ENCODE assay signal across 1 cellular context in the genomic region with DNA sequence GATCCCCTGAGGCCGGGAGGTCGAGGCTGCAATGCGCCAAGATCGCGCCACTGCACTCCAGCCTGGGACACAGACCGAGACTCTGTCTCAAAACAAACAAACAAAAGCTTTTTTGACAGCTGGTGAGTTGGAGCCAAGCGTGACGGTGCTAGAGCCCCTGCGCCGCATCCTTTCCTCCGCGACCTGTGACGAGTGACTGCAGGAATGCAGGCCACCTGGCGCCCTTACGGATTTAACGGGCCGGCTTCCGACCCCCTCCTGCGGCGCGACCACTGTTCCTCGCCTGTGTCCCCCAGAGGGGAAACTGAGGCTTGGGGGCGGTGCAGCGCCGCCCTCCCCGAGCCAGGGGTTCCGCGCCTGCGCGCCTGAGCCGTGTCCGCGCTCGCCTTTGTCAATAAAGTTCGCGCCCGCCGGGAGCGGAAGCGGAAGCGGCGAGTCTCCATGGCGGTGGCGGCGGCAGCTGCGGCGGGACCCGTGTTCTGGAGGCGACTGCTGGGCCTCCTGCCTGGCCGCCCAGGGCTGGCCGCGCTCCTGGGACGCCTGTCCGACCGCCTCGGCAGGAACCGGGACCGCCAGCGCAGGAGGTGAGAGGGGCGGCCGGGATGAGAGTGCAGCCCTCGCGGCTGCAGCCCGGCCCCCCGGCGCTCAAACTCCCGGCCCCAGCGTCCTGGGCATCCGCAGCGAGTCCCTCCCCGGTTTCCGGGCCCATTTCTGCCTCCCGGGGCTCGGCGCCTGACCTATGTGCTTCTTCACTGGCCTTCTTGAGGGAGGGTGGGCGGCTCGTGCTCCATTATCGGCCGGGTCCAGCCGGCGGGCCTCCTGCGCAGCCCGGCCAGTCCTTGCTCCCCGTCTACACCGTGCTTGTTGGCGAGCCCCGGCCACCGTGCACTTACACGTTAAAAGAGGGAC.
TF ChIP-seq lines count a peak whose summit lies in the region.

A gene with protein sequence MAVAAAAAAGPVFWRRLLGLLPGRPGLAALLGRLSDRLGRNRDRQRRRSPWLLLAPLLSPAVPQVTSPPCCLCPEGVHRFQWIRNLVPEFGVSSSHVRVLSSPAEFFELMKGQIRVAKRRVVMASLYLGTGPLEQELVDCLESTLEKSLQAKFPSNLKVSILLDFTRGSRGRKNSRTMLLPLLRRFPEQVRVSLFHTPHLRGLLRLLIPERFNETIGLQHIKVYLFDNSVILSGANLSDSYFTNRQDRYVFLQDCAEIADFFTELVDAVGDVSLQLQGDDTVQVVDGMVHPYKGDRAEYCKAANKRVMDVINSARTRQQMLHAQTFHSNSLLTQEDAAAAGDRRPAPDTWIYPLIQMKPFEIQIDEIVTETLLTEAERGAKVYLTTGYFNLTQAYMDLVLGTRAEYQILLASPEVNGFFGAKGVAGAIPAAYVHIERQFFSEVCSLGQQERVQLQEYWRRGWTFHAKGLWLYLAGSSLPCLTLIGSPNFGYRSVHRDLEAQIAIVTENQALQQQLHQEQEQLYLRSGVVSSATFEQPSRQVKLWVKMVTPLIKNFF (plus strand): TSS at position 425 of the 909 bp plus-strand sequence. CDS start 17 bp downstream, at position 442.

TF ChIP-seq in HepG2, 621 proteins besides CTCF, POLR2A, EP300 and RAD21 (continued from another document and continues in another):
- TF ChIP-seq ZKSCAN5 (CRISPR knock-in tag; IDR thresholded peaks at IDR 0.05) (no peak), NAIF1 (CRISPR knock-in tag; IDR thresholded peaks at IDR 0.05; ENCODE audit: borderline replicate concordance) (0 out of 2 replicates have a peak, but pooled peaks have one; percentile 67), ZFAT (CRISPR knock-in tag; conservative IDR thresholded peaks at IDR 0.05) (peak; percentile 60; the same call in 1 of the 2 replicates), ZFP62 (CRISPR knock-in tag; IDR thresholded peaks at IDR 0.05) (no peak), SCMH1 (CRISPR knock-in tag; IDR thresholded peaks at IDR 0.05; ENCODE audit: borderline replicate concordance) (no peak), ELF1 (CRISPR knock-in tag; IDR thresholded peaks at IDR 0.05) (peak; percentile 97), YY1 (IDR thresholded peaks at IDR 0.05; ENCODE audit: insufficient read depth, insufficient replicate concordance, low read depth, low read length) (peak; percentile 94), TBX3 (IDR thresholded peaks at IDR 0.05; ENCODE audit: borderline replicate concordance) (0 out of 2 replicates have a peak, but pooled peaks have one; percentile 15), PHB2 (IDR thresholded peaks at IDR 0.05; ENCODE audit: partially characterized antibody) (no peak), ZNF747 (CRISPR knock-in tag; IDR thresholded peaks at IDR 0.05; ENCODE audit: borderline replicate concordance) (peak; percentile 97), ZNF160 (CRISPR knock-in tag; IDR thresholded peaks at IDR 0.05) (no peak), ZNF570 (CRISPR knock-in tag; IDR thresholded peaks at IDR 0.05; ENCODE audit: borderline replicate concordance) (no peak), ZNF674 (CRISPR knock-in tag; IDR thresholded peaks at IDR 0.05; ENCODE audit: low read depth) (peak; percentile 77; the same call in 1 of the 2 replicates), NFATC3 (CRISPR knock-in tag; IDR thresholded peaks at IDR 0.05) (peak; percentile 85), NFYB (CRISPR knock-in tag; IDR thresholded peaks at IDR 0.05) (peak; percentile 41), KLF9 (CRISPR knock-in tag; IDR thresholded peaks at IDR 0.05; ENCODE audit: low read depth) (peak; percentile 87; the same call in 1 of the 2 replicates), GATAD1 (CRISPR knock-in tag; IDR thresholded peaks at IDR 0.05) (peak; percentile 98), ZNF709 (CRISPR knock-in tag; IDR thresholded peaks at IDR 0.05) (peak; percentile 97), DMAP1 (CRISPR knock-in tag; IDR thresholded peaks at IDR 0.05) (peak; percentile 76; the same call in 1 of the 2 replicates), ZNF24 (IDR thresholded peaks at IDR 0.05) (no peak), ZNF30 (CRISPR knock-in tag; IDR thresholded peaks at IDR 0.05) (peak; percentile 34; the same call in 1 of the 2 replicates), ARID2 (CRISPR knock-in tag; IDR thresholded peaks at IDR 0.05; ENCODE audit: borderline replicate concordance) (no peak), FOXC1 (CRISPR knock-in tag; IDR thresholded peaks at IDR 0.05; ENCODE audit: borderline replicate concordance) (peak; percentile 94), ZNF496 (CRISPR knock-in tag; IDR thresholded peaks at IDR 0.05; ENCODE audit: insufficient replicate concordance) (no peak), ZNF558 (CRISPR knock-in tag; IDR thresholded peaks at IDR 0.05; ENCODE audit: borderline replicate concordance) (peak; percentile 89; the same call in 1 of the 2 replicates), DNMT3B (CRISPR knock-in tag; conservative IDR thresholded peaks at IDR 0.05) (peak; percentile 46; the same call in 1 of the 2 replicates)
- TF ChIP-seq, protein P1, sequence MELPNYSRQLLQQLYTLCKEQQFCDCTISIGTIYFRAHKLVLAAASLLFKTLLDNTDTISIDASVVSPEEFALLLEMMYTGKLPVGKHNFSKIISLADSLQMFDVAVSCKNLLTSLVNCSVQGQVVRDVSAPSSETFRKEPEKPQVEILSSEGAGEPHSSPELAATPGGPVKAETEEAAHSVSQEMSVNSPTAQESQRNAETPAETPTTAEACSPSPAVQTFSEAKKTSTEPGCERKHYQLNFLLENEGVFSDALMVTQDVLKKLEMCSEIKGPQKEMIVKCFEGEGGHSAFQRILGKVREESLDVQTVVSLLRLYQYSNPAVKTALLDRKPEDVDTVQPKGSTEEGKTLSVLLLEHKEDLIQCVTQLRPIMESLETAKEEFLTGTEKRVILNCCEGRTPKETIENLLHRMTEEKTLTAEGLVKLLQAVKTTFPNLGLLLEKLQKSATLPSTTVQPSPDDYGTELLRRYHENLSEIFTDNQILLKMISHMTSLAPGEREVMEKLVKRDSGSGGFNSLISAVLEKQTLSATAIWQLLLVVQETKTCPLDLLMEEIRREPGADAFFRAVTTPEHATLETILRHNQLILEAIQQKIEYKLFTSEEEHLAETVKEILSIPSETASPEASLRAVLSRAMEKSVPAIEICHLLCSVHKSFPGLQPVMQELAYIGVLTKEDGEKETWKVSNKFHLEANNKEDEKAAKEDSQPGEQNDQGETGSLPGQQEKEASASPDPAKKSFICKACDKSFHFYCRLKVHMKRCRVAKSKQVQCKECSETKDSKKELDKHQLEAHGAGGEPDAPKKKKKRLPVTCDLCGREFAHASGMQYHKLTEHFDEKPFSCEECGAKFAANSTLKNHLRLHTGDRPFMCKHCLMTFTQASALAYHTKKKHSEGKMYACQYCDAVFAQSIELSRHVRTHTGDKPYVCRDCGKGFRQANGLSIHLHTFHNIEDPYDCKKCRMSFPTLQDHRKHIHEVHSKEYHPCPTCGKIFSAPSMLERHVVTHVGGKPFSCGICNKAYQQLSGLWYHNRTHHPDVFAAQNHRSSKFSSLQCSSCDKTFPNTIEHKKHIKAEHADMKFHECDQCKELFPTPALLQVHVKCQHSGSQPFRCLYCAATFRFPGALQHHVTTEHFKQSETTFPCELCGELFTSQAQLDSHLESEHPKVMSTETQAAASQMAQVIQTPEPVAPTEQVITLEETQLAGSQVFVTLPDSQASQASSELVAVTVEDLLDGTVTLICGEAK (IDR thresholded peaks at IDR 0.05) = peak; percentile 100
- TF ChIP-seq, protein P1 (CRISPR knock-in tag; IDR thresholded peaks at IDR 0.05) = peak; percentile 100
- TF ChIP-seq, protein P2, sequence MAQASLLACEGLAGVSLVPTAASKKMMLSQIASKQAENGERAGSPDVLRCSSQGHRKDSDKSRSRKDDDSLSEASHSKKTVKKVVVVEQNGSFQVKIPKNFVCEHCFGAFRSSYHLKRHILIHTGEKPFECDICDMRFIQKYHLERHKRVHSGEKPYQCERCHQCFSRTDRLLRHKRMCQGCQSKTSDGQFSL (CRISPR knock-in tag; IDR thresholded peaks at IDR 0.05) = no peak
- TF ChIP-seq, protein P3, sequence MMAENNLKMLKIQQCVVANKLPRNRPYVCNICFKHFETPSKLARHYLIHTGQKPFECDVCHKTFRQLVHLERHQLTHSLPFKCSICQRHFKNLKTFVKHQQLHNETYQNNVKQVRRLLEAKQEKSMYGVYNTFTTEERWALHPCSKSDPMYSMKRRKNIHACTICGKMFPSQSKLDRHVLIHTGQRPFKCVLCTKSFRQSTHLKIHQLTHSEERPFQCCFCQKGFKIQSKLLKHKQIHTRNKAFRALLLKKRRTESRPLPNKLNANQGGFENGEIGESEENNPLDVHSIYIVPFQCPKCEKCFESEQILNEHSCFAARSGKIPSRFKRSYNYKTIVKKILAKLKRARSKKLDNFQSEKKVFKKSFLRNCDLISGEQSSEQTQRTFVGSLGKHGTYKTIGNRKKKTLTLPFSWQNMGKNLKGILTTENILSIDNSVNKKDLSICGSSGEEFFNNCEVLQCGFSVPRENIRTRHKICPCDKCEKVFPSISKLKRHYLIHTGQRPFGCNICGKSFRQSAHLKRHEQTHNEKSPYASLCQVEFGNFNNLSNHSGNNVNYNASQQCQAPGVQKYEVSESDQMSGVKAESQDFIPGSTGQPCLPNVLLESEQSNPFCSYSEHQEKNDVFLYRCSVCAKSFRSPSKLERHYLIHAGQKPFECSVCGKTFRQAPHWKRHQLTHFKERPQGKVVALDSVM (CRISPR knock-in tag; IDR thresholded peaks at IDR 0.05) = peak; percentile 33; the same call in 1 of the 2 replicates
- TF ChIP-seq, protein P4, sequence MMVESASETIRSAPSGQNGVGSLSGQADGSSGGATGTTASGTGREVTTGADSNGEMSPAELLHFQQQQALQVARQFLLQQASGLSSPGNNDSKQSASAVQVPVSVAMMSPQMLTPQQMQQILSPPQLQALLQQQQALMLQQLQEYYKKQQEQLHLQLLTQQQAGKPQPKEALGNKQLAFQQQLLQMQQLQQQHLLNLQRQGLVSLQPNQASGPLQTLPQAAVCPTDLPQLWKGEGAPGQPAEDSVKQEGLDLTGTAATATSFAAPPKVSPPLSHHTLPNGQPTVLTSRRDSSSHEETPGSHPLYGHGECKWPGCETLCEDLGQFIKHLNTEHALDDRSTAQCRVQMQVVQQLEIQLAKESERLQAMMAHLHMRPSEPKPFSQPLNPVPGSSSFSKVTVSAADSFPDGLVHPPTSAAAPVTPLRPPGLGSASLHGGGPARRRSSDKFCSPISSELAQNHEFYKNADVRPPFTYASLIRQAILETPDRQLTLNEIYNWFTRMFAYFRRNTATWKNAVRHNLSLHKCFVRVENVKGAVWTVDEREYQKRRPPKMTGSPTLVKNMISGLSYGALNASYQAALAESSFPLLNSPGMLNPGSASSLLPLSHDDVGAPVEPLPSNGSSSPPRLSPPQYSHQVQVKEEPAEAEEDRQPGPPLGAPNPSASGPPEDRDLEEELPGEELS (CRISPR knock-in tag; IDR thresholded peaks at IDR 0.05) = peak; percentile 65; the same call in 1 of the 2 replicates
- TF ChIP-seq, protein P5, sequence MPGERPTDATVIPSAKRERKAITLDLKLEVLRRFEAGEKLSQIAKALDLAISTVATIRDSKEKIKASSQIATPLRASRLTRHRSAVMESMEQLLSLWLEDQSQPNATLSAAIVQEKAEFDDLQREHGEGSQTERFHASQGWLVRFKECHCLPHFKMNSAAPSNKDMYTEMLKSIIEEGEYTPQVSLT (CRISPR knock-in tag; IDR thresholded peaks at IDR 0.05; ENCODE audit: borderline replicate concordance, low read depth) = no peak
- TF ChIP-seq, protein P6, sequence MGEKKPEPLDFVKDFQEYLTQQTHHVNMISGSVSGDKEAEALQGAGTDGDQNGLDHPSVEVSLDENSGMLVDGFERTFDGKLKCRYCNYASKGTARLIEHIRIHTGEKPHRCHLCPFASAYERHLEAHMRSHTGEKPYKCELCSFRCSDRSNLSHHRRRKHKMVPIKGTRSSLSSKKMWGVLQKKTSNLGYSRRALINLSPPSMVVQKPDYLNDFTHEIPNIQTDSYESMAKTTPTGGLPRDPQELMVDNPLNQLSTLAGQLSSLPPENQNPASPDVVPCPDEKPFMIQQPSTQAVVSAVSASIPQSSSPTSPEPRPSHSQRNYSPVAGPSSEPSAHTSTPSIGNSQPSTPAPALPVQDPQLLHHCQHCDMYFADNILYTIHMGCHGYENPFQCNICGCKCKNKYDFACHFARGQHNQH (CRISPR knock-in tag; IDR thresholded peaks at IDR 0.05) = peak; percentile 92
- TF ChIP-seq, protein P7, sequence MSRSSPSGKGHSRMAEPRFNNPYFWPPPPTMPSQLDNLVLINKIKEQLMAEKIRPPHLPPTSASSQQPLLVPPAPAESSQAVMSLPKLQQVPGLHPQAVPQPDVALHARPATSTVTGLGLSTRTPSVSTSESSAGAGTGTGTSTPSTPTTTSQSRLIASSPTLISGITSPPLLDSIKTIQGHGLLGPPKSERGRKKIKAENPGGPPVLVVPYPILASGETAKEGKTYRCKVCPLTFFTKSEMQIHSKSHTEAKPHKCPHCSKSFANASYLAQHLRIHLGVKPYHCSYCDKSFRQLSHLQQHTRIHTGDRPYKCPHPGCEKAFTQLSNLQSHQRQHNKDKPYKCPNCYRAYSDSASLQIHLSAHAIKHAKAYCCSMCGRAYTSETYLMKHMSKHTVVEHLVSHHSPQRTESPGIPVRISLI (CRISPR knock-in tag; IDR thresholded peaks at IDR 0.05; ENCODE audit: borderline replicate concordance) = no peak; the same call in 1 of the 2 replicates
